Comparison of ENCODE assay signal across 32 cellular contexts in genomic region chr5:142835540-142835939, GRCh38.
"Had no signal": no experiment of that assay in that cellular context is flagged by ENCODE, and none has a peak within 500 bp of the region (broad histone marks: within the 10 kb centered on the region; RNA-seq: fewer than 3 reads in every experiment).

No MANE protein-coding gene starts in this region.

- H3K27me3 ChIP-seq: adrenal gland, breast epithelium, cardiac muscle cell, heart right ventricle had no signal

- H3K27ac Mint-ChIP-seq: activated CD4-positive, alpha-beta memory T cell treated with anti-CD3 and anti-CD28 coated beads for 36 hours; activated CD4-positive, alpha-beta T cell treated with anti-CD3 and anti-CD28 coated beads for 36 hours; activated CD4-positive, alpha-beta T cell treated with anti-CD3 and anti-CD28 coated beads, Interleukin-2, amount 10 ng/mL, durations not matched to agents 24 days and 14 days; activated CD8-positive, alpha-beta memory T cell treated with anti-CD3 and anti-CD28 coated beads, Interleukin-2, amount 10 ng/mL, durations not matched to agents 7 days and 5 days; activated CD8-positive, alpha-beta T cell treated with anti-CD3 and anti-CD28 coated beads, Interleukin-2, amount 10 ng/mL, durations not matched to agents 7 days and 5 days; activated naive CD4-positive, alpha-beta T cell treated with anti-CD3 and anti-CD28 coated beads for 36 hours; activated naive CD4-positive, alpha-beta T cell treated with anti-CD3 and anti-CD28 coated beads, Interleukin-2, amount 50 U/mL, for 24 hours; activated naive CD8-positive, alpha-beta T cell treated with anti-CD3 and anti-CD28 coated beads for 36 hours; activated naive CD8-positive, alpha-beta T cell treated with anti-CD3 and anti-CD28 coated beads, Interleukin-2, amount 50 U/mL, for 24 hours; activated T-helper 1 cell treated with anti-CD3 and anti-CD28 coated beads, Interleukin-12 subunit alpha, Interleukin-12 subunit beta, Interleukin-2, Interleukin-4 antibody, amounts not matched to agents 30 ng/mL and 10 ng/mL and 1 ng/mL, durations not matched to agents 14 hours and 24 hours and 36 hours; activated T-helper 2 cell treated with anti-CD3 and anti-CD28 coated beads, Interferon-gamma antibody, Interleukin-2, Interleukin-4, amounts not matched to agents 10 μg/mL and 5 μg/mL and 100 μg/mL, durations not matched to agents 14 hours and 24 hours and 36 hours; endodermal cell; T-helper 17 cell; T-helper 2 cell treated with Interferon-gamma antibody and Interleukin-4, amounts not matched to agents 5 μg/mL and 100 μg/mL, for 36 hours had no signal

- H3K4me3 ChIP-seq: adrenal gland, breast epithelium, cardiac muscle cell, heart right ventricle had no signal

- H3K36me3 ChIP-seq: adrenal gland, breast epithelium, cardiac muscle cell, heart right ventricle had no signal

- H3K4me3 Mint-ChIP-seq: activated CD4-positive, alpha-beta memory T cell treated with anti-CD3 and anti-CD28 coated beads for 36 hours; activated CD4-positive, alpha-beta T cell treated with anti-CD3 and anti-CD28 coated beads for 36 hours; activated CD4-positive, alpha-beta T cell treated with anti-CD3 and anti-CD28 coated beads, Interleukin-2, amount 10 ng/mL, durations not matched to agents 24 days and 14 days; activated CD8-positive, alpha-beta memory T cell treated with anti-CD3 and anti-CD28 coated beads, Interleukin-2, amount 10 ng/mL, durations not matched to agents 7 days and 5 days; activated CD8-positive, alpha-beta T cell treated with anti-CD3 and anti-CD28 coated beads, Interleukin-2, amount 10 ng/mL, durations not matched to agents 7 days and 5 days; activated naive CD4-positive, alpha-beta T cell treated with anti-CD3 and anti-CD28 coated beads for 36 hours; activated naive CD4-positive, alpha-beta T cell treated with anti-CD3 and anti-CD28 coated beads, Interleukin-2, amount 50 U/mL, for 24 hours; activated naive CD8-positive, alpha-beta T cell treated with anti-CD3 and anti-CD28 coated beads for 36 hours; activated naive CD8-positive, alpha-beta T cell treated with anti-CD3 and anti-CD28 coated beads, Interleukin-2, amount 50 U/mL, for 24 hours; activated T-helper 1 cell treated with anti-CD3 and anti-CD28 coated beads, Interleukin-12 subunit alpha, Interleukin-12 subunit beta, Interleukin-2, Interleukin-4 antibody, amounts not matched to agents 30 ng/mL and 10 ng/mL and 1 ng/mL, durations not matched to agents 14 hours and 24 hours and 36 hours; brain; endodermal cell; T-helper 17 cell; T-helper 2 cell treated with Interferon-gamma antibody and Interleukin-4, amounts not matched to agents 5 μg/mL and 100 μg/mL, for 36 hours had no signal

- H3K27me3 Mint-ChIP-seq: activated CD4-positive, alpha-beta memory T cell treated with anti-CD3 and anti-CD28 coated beads for 36 hours; activated CD4-positive, alpha-beta T cell treated with anti-CD3 and anti-CD28 coated beads for 36 hours; activated naive CD4-positive, alpha-beta T cell treated with anti-CD3 and anti-CD28 coated beads, Interleukin-2, amount 50 U/mL, for 24 hours; activated naive CD8-positive, alpha-beta T cell treated with anti-CD3 and anti-CD28 coated beads for 36 hours; activated naive CD8-positive, alpha-beta T cell treated with anti-CD3 and anti-CD28 coated beads, Interleukin-2, amount 50 U/mL, for 24 hours; T-helper 17 cell had no signal

- H3K4me1 ChIP-seq: breast epithelium had no signal

- ATAC-seq: activated CD4-positive, alpha-beta T cell treated with anti-CD3 and anti-CD28 coated beads for 36 hours; activated CD8-positive, alpha-beta memory T cell treated with anti-CD3 and anti-CD28 coated beads, Interleukin-2, amount 10 ng/mL, durations not matched to agents 7 days and 5 days; activated CD8-positive, alpha-beta T cell treated with anti-CD3 and anti-CD28 coated beads, Interleukin-2, amount 10 ng/mL, durations not matched to agents 7 days and 5 days; heart right ventricle; T-helper 17 cell had no signal

- H3K9me3 ChIP-seq: adrenal gland, breast epithelium, heart right ventricle had no signal

- H3K9me3 Mint-ChIP-seq: activated CD4-positive, alpha-beta memory T cell treated with anti-CD3 and anti-CD28 coated beads for 36 hours; activated CD4-positive, alpha-beta T cell treated with anti-CD3 and anti-CD28 coated beads, Interleukin-2, amount 10 ng/mL, durations not matched to agents 24 days and 14 days; activated naive CD4-positive, alpha-beta T cell treated with anti-CD3 and anti-CD28 coated beads for 36 hours; activated naive CD4-positive, alpha-beta T cell treated with anti-CD3 and anti-CD28 coated beads, Interleukin-2, amount 50 U/mL, for 24 hours; activated naive CD8-positive, alpha-beta T cell treated with anti-CD3 and anti-CD28 coated beads for 36 hours; activated naive CD8-positive, alpha-beta T cell treated with anti-CD3 and anti-CD28 coated beads, Interleukin-2, amount 50 U/mL, for 24 hours; activated T-helper 1 cell treated with anti-CD3 and anti-CD28 coated beads, Interleukin-12 subunit alpha, Interleukin-12 subunit beta, Interleukin-2, Interleukin-4 antibody, amounts not matched to agents 30 ng/mL and 10 ng/mL and 1 ng/mL, durations not matched to agents 14 hours and 24 hours and 36 hours; activated T-helper 2 cell treated with anti-CD3 and anti-CD28 coated beads, Interferon-gamma antibody, Interleukin-2, Interleukin-4, amounts not matched to agents 10 μg/mL and 5 μg/mL and 100 μg/mL, durations not matched to agents 14 hours and 24 hours and 36 hours; brain; endodermal cell; T-helper 2 cell treated with Interferon-gamma antibody and Interleukin-4, amounts not matched to agents 5 μg/mL and 100 μg/mL, for 36 hours had no signal

- H3K27ac ChIP-seq: adrenal gland, breast epithelium, cardiac muscle cell had no signal

- DNase-seq: activated CD4-positive, alpha-beta memory T cell treated with anti-CD3 and anti-CD28 coated beads for 36 hours; activated CD4-positive, alpha-beta T cell treated with anti-CD3 and anti-CD28 coated beads for 36 hours; activated CD4-positive, alpha-beta T cell treated with anti-CD3 and anti-CD28 coated beads, Interleukin-2, amount 10 ng/mL, durations not matched to agents 24 days and 14 days; activated CD4-positive, CD25-positive, alpha-beta regulatory T cell; activated CD4-positive, CD25-positive, alpha-beta regulatory T cell treated with anti-CD3 and anti-CD28 coated beads, Interleukin-2, amount 50 U/mL, for 72 hours; activated CD8-positive, alpha-beta memory T cell treated with anti-CD3 and anti-CD28 coated beads, Interleukin-2, amount 10 ng/mL, durations not matched to agents 7 days and 5 days; activated CD8-positive, alpha-beta memory T cell treated with anti-CD3 and anti-CD28 coated beads, Interleukin-2, amount 50 U/mL, for 4 hours; activated CD8-positive, alpha-beta T cell treated with anti-CD3 and anti-CD28 coated beads, Interleukin-2, amount 10 ng/mL, durations not matched to agents 7 days and 5 days; activated effector memory CD4-positive, alpha-beta T cell treated with anti-CD3 and anti-CD28 coated beads, Interleukin-2, amount 50 U/mL, for 16 hours; activated naive CD4-positive, alpha-beta T cell treated with anti-CD3 and anti-CD28 coated beads for 36 hours; activated naive CD8-positive, alpha-beta T cell treated with anti-CD3 and anti-CD28 coated beads for 36 hours; activated naive CD8-positive, alpha-beta T cell treated with anti-CD3 and anti-CD28 coated beads, Interleukin-2, amount 50 U/mL, for 24 hours; activated T-cell treated with anti-CD3 and anti-CD28 coated beads, Interleukin-2, amount 50 U/mL, for 1 hour; activated T-cell treated with anti-CD3 and anti-CD28 coated beads, Interleukin-2, amount 50 U/mL, for 48 hours; adrenal gland; amygdala; aorta; cortex of kidney; effector CD8-positive, alpha-beta T cell; endodermal cell; foreskin fibroblast; heart right ventricle; T-helper 1 cell; T-helper 17 cell; T1000 had no signal

- H3K36me3 Mint-ChIP-seq: activated CD4-positive, alpha-beta memory T cell treated with anti-CD3 and anti-CD28 coated beads for 36 hours; brain had no signal
